ENCODE assay signal across 8 cellular contexts in genomic region chr9:111298831-111299603, GRCh38. TPM values are rescaled to one million over a fixed set of nuclear protein-coding genes. Genes with fewer than 3 reads are reported as not detected.
DNase-seq lines count a peak whose midpoint lies in the region; FAIRE-seq and TF ChIP-seq lines count a peak whose summit lies in the region.

No MANE protein-coding gene starts in this region.

- H3K27ac ChIP-seq in VCaP, result no peak overlapping the region; the same call in 1 of the 2 replicates

- FAIRE-seq in GM18507 (lab: Jason Lieb, UNC), result peak; percentile 89

- TF ChIP-seq CTCF in VCaP (conservative IDR thresholded peaks at IDR 0.05), result peak; percentile 93

- DNase-seq in AML-193 (lab: John Stamatoyannopoulos, UW) (peak; percentile 41 to 43), GM18507 (ENCODE audit: extremely low spot score, insufficient read length, low read depth) (peak; percentile 8), NCI-H1417 treated with DMSO at 0.1 percent for 48 hours (lab: John Stamatoyannopoulos, UW) (peak; percentile 34), glomerular endothelial cell (ENCODE audit: extremely low read depth, low read depth, low spot score) (peak; percentile 29), pons (ENCODE audit: low spot score) (peak; percentile 92), cortex of kidney (lab: John Stamatoyannopoulos, UW) (no peak), ecto neural progenitor cell (ENCODE audit: low spot score) (no peak)

RNA-seq across cellular contexts. Expression of gene OR2K2, which starts 31.0 kb away (rescaled TPM):
- not detected in 2 replicates for total RNA-seq in glomerular endothelial cell

Comparison
In these comparisons a context has a peak if more than half of its experiments do, and no peak if none do; other contexts are left out.
1. DNase-seq: peak in AML-193 (2 of 2), GM18507 (single experiment), NCI-H1417 treated with DMSO at 0.1 percent for 48 hours (single experiment), glomerular endothelial cell (single experiment) and pons (single experiment); none in cortex of kidney (single experiment) and ecto neural progenitor cell (single experiment).